1 cellular context compared by ENCODE assay signal in the genomic region with DNA sequence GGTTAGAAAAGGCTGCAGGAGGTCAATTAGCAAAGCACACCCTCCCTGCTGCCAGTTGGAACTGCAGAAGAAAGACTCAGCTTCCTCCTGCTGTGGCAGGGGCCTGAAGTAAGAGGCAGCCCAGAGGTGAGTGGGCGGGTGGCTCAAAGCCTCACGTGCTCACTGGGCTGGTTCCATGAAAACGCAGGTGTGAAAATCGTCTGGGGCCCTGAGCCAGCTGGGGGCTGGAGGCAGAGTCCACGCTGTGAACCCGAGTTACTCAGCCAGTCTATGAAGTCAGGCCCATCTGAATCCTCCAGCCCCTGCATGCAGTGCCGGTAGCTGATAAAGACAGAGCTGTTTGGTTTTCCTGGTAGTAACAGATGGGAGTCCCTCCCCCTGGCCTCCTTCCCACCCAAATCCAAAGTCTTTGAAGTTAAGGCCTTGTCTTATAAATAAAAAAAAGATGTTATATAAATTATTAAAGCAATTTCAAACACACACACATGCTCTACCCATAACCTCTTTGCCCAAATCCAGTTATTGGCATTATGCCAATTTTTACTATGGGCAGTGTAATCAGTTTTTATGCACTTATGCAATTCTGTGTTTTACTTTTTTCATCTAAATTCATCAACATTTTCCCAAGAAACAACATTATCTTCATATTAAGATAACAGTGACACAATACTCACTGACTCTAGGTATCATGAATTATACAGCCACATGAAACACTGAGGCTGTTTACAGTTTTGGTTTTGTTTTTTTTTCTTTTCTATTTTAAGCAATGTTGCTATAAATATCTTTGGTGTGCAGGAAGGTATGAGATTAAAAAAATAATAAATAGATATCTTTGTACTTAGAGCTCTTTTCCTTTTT.
TF ChIP-seq lines count a peak whose summit lies in the region.

No MANE protein-coding gene starts in this region.

TF ChIP-seq in GM23338, 12 proteins besides CTCF, POLR2A, EP300 and RAD21 (continued from another document):
- TF ChIP-seq, protein P1, sequence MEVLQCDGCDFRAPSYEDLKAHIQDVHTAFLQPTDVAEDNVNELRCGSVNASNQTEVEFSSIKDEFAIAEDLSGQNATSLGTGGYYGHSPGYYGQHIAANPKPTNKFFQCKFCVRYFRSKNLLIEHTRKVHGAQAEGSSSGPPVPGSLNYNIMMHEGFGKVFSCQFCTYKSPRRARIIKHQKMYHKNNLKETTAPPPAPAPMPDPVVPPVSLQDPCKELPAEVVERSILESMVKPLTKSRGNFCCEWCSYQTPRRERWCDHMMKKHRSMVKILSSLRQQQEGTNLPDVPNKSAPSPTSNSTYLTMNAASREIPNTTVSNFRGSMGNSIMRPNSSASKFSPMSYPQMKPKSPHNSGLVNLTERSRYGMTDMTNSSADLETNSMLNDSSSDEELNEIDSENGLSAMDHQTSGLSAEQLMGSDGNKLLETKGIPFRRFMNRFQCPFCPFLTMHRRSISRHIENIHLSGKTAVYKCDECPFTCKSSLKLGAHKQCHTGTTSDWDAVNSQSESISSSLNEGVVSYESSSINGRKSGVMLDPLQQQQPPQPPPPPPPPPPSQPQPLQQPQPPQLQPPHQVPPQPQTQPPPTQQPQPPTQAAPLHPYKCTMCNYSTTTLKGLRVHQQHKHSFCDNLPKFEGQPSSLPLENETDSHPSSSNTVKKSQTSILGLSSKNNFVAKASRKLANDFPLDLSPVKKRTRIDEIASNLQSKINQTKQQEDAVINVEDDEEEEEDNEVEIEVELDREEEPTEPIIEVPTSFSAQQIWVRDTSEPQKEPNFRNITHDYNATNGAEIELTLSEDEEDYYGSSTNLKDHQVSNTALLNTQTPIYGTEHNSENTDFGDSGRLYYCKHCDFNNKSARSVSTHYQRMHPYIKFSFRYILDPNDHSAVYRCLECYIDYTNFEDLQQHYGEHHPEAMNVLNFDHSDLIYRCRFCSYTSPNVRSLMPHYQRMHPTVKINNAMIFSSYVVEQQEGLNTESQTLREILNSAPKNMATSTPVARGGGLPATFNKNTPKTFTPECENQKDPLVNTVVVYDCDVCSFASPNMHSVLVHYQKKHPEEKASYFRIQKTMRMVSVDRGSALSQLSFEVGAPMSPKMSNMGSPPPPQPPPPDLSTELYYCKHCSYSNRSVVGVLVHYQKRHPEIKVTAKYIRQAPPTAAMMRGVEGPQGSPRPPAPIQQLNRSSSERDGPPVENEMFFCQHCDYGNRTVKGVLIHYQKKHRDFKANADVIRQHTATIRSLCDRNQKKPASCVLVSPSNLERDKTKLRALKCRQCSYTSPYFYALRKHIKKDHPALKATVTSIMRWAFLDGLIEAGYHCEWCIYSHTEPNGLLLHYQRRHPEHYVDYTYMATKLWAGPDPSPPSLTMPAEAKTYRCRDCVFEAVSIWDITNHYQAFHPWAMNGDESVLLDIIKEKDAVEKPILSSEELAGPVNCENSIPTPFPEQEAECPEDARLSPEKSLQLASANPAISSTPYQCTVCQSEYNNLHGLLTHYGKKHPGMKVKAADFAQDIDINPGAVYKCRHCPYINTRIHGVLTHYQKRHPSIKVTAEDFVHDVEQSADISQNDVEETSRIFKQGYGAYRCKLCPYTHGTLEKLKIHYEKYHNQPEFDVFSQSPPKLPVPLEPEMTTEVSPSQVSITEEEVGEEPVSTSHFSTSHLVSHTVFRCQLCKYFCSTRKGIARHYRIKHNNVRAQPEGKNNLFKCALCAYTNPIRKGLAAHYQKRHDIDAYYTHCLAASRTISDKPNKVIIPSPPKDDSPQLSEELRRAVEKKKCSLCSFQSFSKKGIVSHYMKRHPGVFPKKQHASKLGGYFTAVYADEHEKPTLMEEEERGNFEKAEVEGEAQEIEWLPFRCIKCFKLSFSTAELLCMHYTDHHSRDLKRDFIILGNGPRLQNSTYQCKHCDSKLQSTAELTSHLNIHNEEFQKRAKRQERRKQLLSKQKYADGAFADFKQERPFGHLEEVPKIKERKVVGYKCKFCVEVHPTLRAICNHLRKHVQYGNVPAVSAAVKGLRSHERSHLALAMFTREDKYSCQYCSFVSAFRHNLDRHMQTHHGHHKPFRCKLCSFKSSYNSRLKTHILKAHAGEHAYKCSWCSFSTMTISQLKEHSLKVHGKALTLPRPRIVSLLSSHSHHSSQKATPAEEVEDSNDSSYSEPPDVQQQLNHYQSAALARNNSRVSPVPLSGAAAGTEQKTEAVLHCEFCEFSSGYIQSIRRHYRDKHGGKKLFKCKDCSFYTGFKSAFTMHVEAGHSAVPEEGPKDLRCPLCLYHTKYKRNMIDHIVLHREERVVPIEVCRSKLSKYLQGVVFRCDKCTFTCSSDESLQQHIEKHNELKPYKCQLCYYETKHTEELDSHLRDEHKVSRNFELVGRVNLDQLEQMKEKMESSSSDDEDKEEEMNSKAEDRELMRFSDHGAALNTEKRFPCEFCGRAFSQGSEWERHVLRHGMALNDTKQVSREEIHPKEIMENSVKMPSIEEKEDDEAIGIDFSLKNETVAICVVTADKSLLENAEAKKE (CRISPR knock-in tag; IDR thresholded peaks at IDR 0.05) = peak; percentile 26; the same call in 1 of the 2 replicates
- TF ChIP-seq EZH2phosphoT487 (IDR thresholded peaks at IDR 0.05; ENCODE audit: unreplicated experiment) = no peak
